8 cellular contexts compared by ENCODE assay signal in genomic region chr1:146386851-146387749, GRCh38.
DNase-seq lines count a peak whose midpoint lies in the region; ATAC-seq and TF ChIP-seq lines count a peak whose summit lies in the region.
"Not testable (repeated sequence)": the region's sequence is repeated elsewhere in the genome, so short reads cannot be mapped to it uniquely, and the experiment has no call there.

No MANE protein-coding gene starts in this region.

- not testable (repeated sequence) for H3K36me3 ChIP-seq in GM06990 (ENCODE audit: control insufficient read depth, insufficient read depth, low read length); RWPE2 (ENCODE audit: low read depth); testis (ENCODE audit: low read depth, missing control alignments)

- H3K27ac ChIP-seq in RWPE2 (ENCODE audit: poor library complexity, severe bottlenecking): peak overlapping the region; percentile 72
- H3K27ac ChIP-seq in testis: peak overlapping the region; percentile 77 to 95

- TF ChIP-seq CTCF in GM06990 (IDR thresholded peaks at IDR 0.05; ENCODE audit: insufficient read depth, low read length, poor library complexity, severe bottlenecking); RWPE2 (IDR thresholded peaks at IDR 0.05; ENCODE audit: poor library complexity, severe bottlenecking); fibroblast of villous mesenchyme (IDR thresholded peaks at IDR 0.05; ENCODE audit: insufficient read depth, low read depth, low read length); testis (IDR thresholded peaks at IDR 0.05): not testable (repeated sequence)

- H3K4me1 Mint-ChIP-seq in natural killer cell treated with Interleukin-12 subunit alpha and Interleukin-12 subunit beta and Interleukin-15 and Interleukin-18, amount 100 ng/mL, for 72 hours (ENCODE audit: low read depth in 2 of 2): not testable (repeated sequence)

- intact Hi-C loops in testis (cut with DNase I; ENCODE audit: low total_unique reads): not testable (repeated sequence)

- POLR2A ChIA-PET in HEK293T (lab: Yijun Ruan, JAX): interaction anchor here (1.3 kb wide), 1 partner anchor 10 kb away, joined by 27 read pairs; no protein-coding TSS in a partner anchor

- ATAC-seq in RWPE2 (ENCODE audit: low read depth): peak; percentile 90
- ATAC-seq in natural killer cell treated with Interleukin-12 subunit alpha and Interleukin-12 subunit beta and Interleukin-15 and Interleukin-18, amount 100 ng/mL, for 72 hours: peak; percentile 93

- not testable (repeated sequence) for H3K9me3 Mint-ChIP-seq in natural killer cell treated with Interleukin-12 subunit alpha and Interleukin-12 subunit beta and Interleukin-15 and Interleukin-18, amount 100 ng/mL, for 72 hours

- not testable (repeated sequence) for H3K27me3 Mint-ChIP-seq in natural killer cell treated with Interleukin-12 subunit alpha and Interleukin-12 subunit beta and Interleukin-15 and Interleukin-18, amount 100 ng/mL, for 72 hours

- peak; percentile 57 for TF ChIP-seq POLR2A in testis (IDR thresholded peaks at IDR 0.05)

- 0 to 1% methylated on average over 20 to 24 of the region's 39 CpGs for WGBS in testis, 2 donors

- not testable (repeated sequence) for H3K27me3 ChIP-seq in GM06990 (replicated peaks; ENCODE audit: control insufficient read depth, insufficient read depth, low read length); RWPE2 (ENCODE audit: insufficient read depth, poor library complexity, severe bottlenecking); testis

- not testable (repeated sequence) for H3K36me3 Mint-ChIP-seq in natural killer cell treated with Interleukin-12 subunit alpha and Interleukin-12 subunit beta and Interleukin-15 and Interleukin-18, amount 100 ng/mL, for 72 hours

- peak overlapping the region; percentile 84 for H3K4me3 Mint-ChIP-seq in natural killer cell treated with Interleukin-12 subunit alpha and Interleukin-12 subunit beta and Interleukin-15 and Interleukin-18, amount 100 ng/mL, for 72 hours

- H3K4me1 ChIP-seq in RWPE2 (ENCODE audit: insufficient read depth, poor library complexity, severe bottlenecking); testis: not testable (repeated sequence)

- not testable (repeated sequence) for H3K9me3 ChIP-seq in RWPE2 (ENCODE audit: severe bottlenecking); testis

- H3K27ac Mint-ChIP-seq in natural killer cell treated with Interleukin-12 subunit alpha and Interleukin-12 subunit beta and Interleukin-15 and Interleukin-18, amount 100 ng/mL, for 72 hours: peak overlapping the region; percentile 99 to 100

- CTCF ChIA-PET in HEK293T (lab: Yijun Ruan, JAX): not testable (repeated sequence)

- peak; percentile 87 for DNase-seq in GM06990 (ENCODE audit: extremely low read depth, insufficient read length)
- not testable (repeated sequence) for DNase-seq in HEK293T (ENCODE audit: extremely low spot score)
- peak; percentile 98 for DNase-seq in M059J (ENCODE audit: low read depth)
- peak; percentile 82 for DNase-seq in RWPE2 (ENCODE audit: low spot score)
- DNase-seq in activated gamma-delta T cell treated with anti-CD3 and anti-CD28 coated beads, Interleukin-2, amount 50 U/mL, for 16 hours (ENCODE audit: low read depth): peak; percentile 49
- DNase-seq in fibroblast of villous mesenchyme (ENCODE audit: low read depth): peak; percentile 90
- DNase-seq in natural killer cell treated with Interleukin-12 subunit alpha and Interleukin-12 subunit beta and Interleukin-15 and Interleukin-18, amount 100 ng/mL, for 72 hours (ENCODE audit: low spot score): peak; percentile 63
- peak; percentile 51 for DNase-seq in testis

- H3K4me3 ChIP-seq in GM06990 (replicated peaks; ENCODE audit: low read depth, low read length): peak overlapping the region; percentile 54
- H3K4me3 ChIP-seq in RWPE2 (ENCODE audit: severe bottlenecking): peak overlapping the region; percentile 37
- H3K4me3 ChIP-seq in fibroblast of villous mesenchyme (ENCODE audit: low read depth, low read length): peak overlapping the region; percentile 60
- peak overlapping the region; percentile 54 to 58 for H3K4me3 ChIP-seq in testis

TF ChIP-seq in HEK293T, 16 proteins besides CTCF, POLR2A, EP300 and RAD21:
- peak; percentile 87 for TF ChIP-seq FOXM1 (IDR thresholded peaks at IDR 0.05; ENCODE audit: borderline replicate concordance)
- TF ChIP-seq NFRKB (IDR thresholded peaks at IDR 0.05): peak; percentile 78
- peak; percentile 56; the same call in 1 of the 2 replicates for TF ChIP-seq L3MBTL2 (conservative IDR thresholded peaks at IDR 0.05)
- peak; percentile 98 for TF ChIP-seq ELF4 (IDR thresholded peaks at IDR 0.05)
- peak; percentile 72; the same call in 1 of the 2 replicates for TF ChIP-seq LEF1 (IDR thresholded peaks at IDR 0.05; ENCODE audit: borderline replicate concordance)
- TF ChIP-seq SUZ12 (IDR thresholded peaks at IDR 0.05): peak; percentile 78
- TF ChIP-seq BHLHE40 (IDR thresholded peaks at IDR 0.05; ENCODE audit: borderline replicate concordance): peak; percentile 64
- TF ChIP-seq FOXK2 (IDR thresholded peaks at IDR 0.05): peak; percentile 93
- TF ChIP-seq ARNT (IDR thresholded peaks at IDR 0.05): peak; percentile 88
- TF ChIP-seq TARDBP (IDR thresholded peaks at IDR 0.05): 0 out of 2 replicates have a peak, but pooled peaks have one; percentile 21
